Comparison of ENCODE assay signal across 8 cellular contexts in genomic region chr1:209784276-209785169, GRCh38. TPM values are rescaled to one million over a fixed set of nuclear protein-coding genes. Genes with fewer than 3 reads are reported as not detected.
DNase-seq lines count a peak whose midpoint lies in the region; ATAC-seq and TF ChIP-seq lines count a peak whose summit lies in the region.

Gene C1orf74 (minus strand): TSS chr1:209784559. CDS start chr1:209783634, 925 bp downstream.

- H3K14ac ChIP-seq in neuronal stem cell (ENCODE audit: low read length) = no peak within 1 kb of the TSS

- peak within 1 kb of the TSS; percentile 9 for H2AK5ac ChIP-seq in neuronal stem cell (ENCODE audit: low read depth, low read length)

- H3K79me1 ChIP-seq in neuronal stem cell (ENCODE audit: low read depth, low read length) = peaks cover 5% of the 10 kb centered on the region

- no peak within 1 kb of the TSS for H2BK12ac ChIP-seq in neuronal stem cell (ENCODE audit: low read length)

- 8 to 25% methylated on average over 4 to 15 of the region's 47 CpGs for WGBS in gastroesophageal sphincter (ENCODE audit: low coverage in 1 of 2), 2 donors
- WGBS in neuronal stem cell (ENCODE audit: extremely low coverage in 2 of 2, insufficient read length in 2 of 2, insufficient replicate concordance in 1 of 2), 2 donors = no CpG with 5 or more reads among the region's 47 CpGs

- TF ChIP-seq EP300 in gastroesophageal sphincter (IDR thresholded peaks at IDR 0.05) = no peak

- H3K9me3 Mint-ChIP-seq in HFFc6 = no peaks in the 10 kb centered on the region
- H3K9me3 Mint-ChIP-seq in activated naive CD4-positive, alpha-beta T cell treated with anti-CD3 and anti-CD28 coated beads, Interleukin-2, amount 10 ng/mL, durations not matched to agents 7 days and 5 days = no peaks in the 10 kb centered on the region

- peaks cover 15% of the 10 kb centered on the region for H3K4me1 Mint-ChIP-seq in HFFc6 (ENCODE audit: low read depth)
- peaks cover 44% of the 10 kb centered on the region for H3K4me1 Mint-ChIP-seq in activated naive CD4-positive, alpha-beta T cell treated with anti-CD3 and anti-CD28 coated beads, Interleukin-2, amount 10 ng/mL, durations not matched to agents 7 days and 5 days

- peak within 1 kb of the TSS; percentile 65 for H3K4me2 ChIP-seq in neuronal stem cell (ENCODE audit: insufficient read depth, low read length, poor library complexity, severe bottlenecking)

- H3K36me3 ChIP-seq in gastroesophageal sphincter (no peaks in the 10 kb centered on the region), neuronal stem cell (replicated peaks in 1 of 2; ENCODE audit: control insufficient read depth in 2 of 2, insufficient read depth in 2 of 2, low read length in 2 of 2) (peaks cover 3 to 7% of the 10 kb centered on the region in 2 donors), subcutaneous abdominal adipose tissue (ENCODE audit: control insufficient read depth in 5 of 5, insufficient read depth in 5 of 5, low read length in 5 of 5) (peaks cover 0 to 8% (median 0%) of the 10 kb centered on the region in 5 donors)

- peak within 1 kb of the TSS; percentile 71 to 86 (median 82) for H3K27ac ChIP-seq in gastroesophageal sphincter
- peak within 1 kb of the TSS; percentile 73 for H3K27ac ChIP-seq in neuronal stem cell (replicated peaks; ENCODE audit: low read length)
- H3K27ac ChIP-seq in subcutaneous abdominal adipose tissue (ENCODE audit: low read depth, low read length) = peak within 1 kb of the TSS; percentile 84

- H3K4me1 ChIP-seq in gastroesophageal sphincter (peaks cover 7 to 49% (median 12%) of the 10 kb centered on the region in 3 donors), neuronal stem cell (ENCODE audit: control insufficient read depth in 2 of 2, insufficient read depth in 1 of 2, low read depth in 1 of 2, low read length in 2 of 2) (peaks cover 4 to 6% of the 10 kb centered on the region in 2 donors), subcutaneous abdominal adipose tissue (ENCODE audit: control insufficient read depth in 5 of 5, insufficient read depth in 5 of 5, low read length in 5 of 5) (peaks cover 0 to 29% (median 19%) of the 10 kb centered on the region in 5 donors)

- no peak within 1 kb of the TSS for H2BK120ac ChIP-seq in neuronal stem cell (ENCODE audit: low read depth, low read length)

- H3K36me3 Mint-ChIP-seq in HFFc6 (ENCODE audit: low read depth) = peaks cover 5% of the 10 kb centered on the region; the same call in 1 of the 2 replicates
- peaks cover 26% of the 10 kb centered on the region for H3K36me3 Mint-ChIP-seq in activated naive CD4-positive, alpha-beta T cell treated with anti-CD3 and anti-CD28 coated beads, Interleukin-2, amount 10 ng/mL, durations not matched to agents 7 days and 5 days

- H2AFZ ChIP-seq in neuronal stem cell (ENCODE audit: low read length) = peak within 1 kb of the TSS; percentile 88

- peak within 1 kb of the TSS; percentile 97 for H3K23ac ChIP-seq in neuronal stem cell (ENCODE audit: low read depth, low read length, poor library complexity)

- peak; percentile 99 for ATAC-seq in gastroesophageal sphincter

- H3K4ac ChIP-seq in neuronal stem cell (ENCODE audit: low read length) = no peak within 1 kb of the TSS

- TF ChIP-seq CTCF in HFFc6 (IDR thresholded peaks at IDR 0.05) = no peak
- TF ChIP-seq CTCF in gastroesophageal sphincter (IDR thresholded peaks at IDR 0.05) = peak in 1 of 4 experiments; percentile 6

- TF ChIP-seq POLR2A in gastroesophageal sphincter (IDR thresholded peaks at IDR 0.05) = peak; percentile 67 to 79

- H4K91ac ChIP-seq in neuronal stem cell (ENCODE audit: low read depth, low read length, poor library complexity) = peak within 1 kb of the TSS; percentile 39

- in situ Hi-C loops in SK-MEL-5 (cut with HindIII; ENCODE audit: low pct_unique_long_range_greater_than_20kb, low sequenced_read_pairs) = no loop called here

- peaks cover 3% of the 10 kb centered on the region; the same call in 1 of the 2 replicates for H3K27me3 Mint-ChIP-seq in HFFc6 (ENCODE audit: insufficient read depth)
- peaks cover 13% of the 10 kb centered on the region for H3K27me3 Mint-ChIP-seq in activated naive CD4-positive, alpha-beta T cell treated with anti-CD3 and anti-CD28 coated beads, Interleukin-2, amount 10 ng/mL, durations not matched to agents 7 days and 5 days

- DNase-seq in GM04504 (ENCODE audit: low read depth) (peak; percentile 93), HFFc6 (peak; percentile 96), NAMALWA (ENCODE audit: low spot score) (peak; percentile 98), SK-MEL-5 (ENCODE audit: low read depth, low spot score) (peak; percentile 98), neuronal stem cell (ENCODE audit: low spot score) (peak; percentile 97)
- DNase-seq in activated naive CD4-positive, alpha-beta T cell treated with anti-CD3 and anti-CD28 coated beads, Interleukin-2, amount 10 ng/mL, durations not matched to agents 7 days and 5 days = peak; percentile 99

- H3K4me3 ChIP-seq in gastroesophageal sphincter (peak within 1 kb of the TSS; percentile 58 to 77), neuronal stem cell (ENCODE audit: low read length in 2 of 2) (peak within 1 kb of the TSS; percentile 69 to 89), subcutaneous abdominal adipose tissue (ENCODE audit: low read depth in 1 of 5, low read length in 5 of 5) (peak within 1 kb of the TSS; percentile 78 to 91 (median 86))

- no peak within 1 kb of the TSS for H2BK5ac ChIP-seq in neuronal stem cell (ENCODE audit: low read length)

- H3K27me3 ChIP-seq in gastroesophageal sphincter (no peaks in the 10 kb centered on the region), neuronal stem cell (ENCODE audit: control insufficient read depth in 3 of 3, insufficient read depth in 3 of 3, low read depth in 1 of 3, low read length in 3 of 3) (peaks cover 0 to 33% (median 18%) of the 10 kb centered on the region in 3 experiments), subcutaneous abdominal adipose tissue (ENCODE audit: control insufficient read depth in 5 of 5, insufficient read depth in 4 of 5, low read length in 5 of 5) (peaks cover 0 to 2% (median 0%) of the 10 kb centered on the region in 5 donors)

- H3K9me3 ChIP-seq in gastroesophageal sphincter = no peaks in the 10 kb centered on the region
- H3K9me3 ChIP-seq in neuronal stem cell (replicated peaks in 1 of 2; ENCODE audit: control insufficient read depth in 2 of 2, insufficient read depth in 1 of 2, low read depth in 1 of 2, low read length in 2 of 2) = peaks cover 0 to 7% of the 10 kb centered on the region in 2 donors
- H3K9me3 ChIP-seq in subcutaneous abdominal adipose tissue (ENCODE audit: control insufficient read depth in 5 of 5, low read length in 5 of 5) = no peaks in the 10 kb centered on the region

- peak within 1 kb of the TSS; percentile 95 for H3K27ac Mint-ChIP-seq in HFFc6
- H3K27ac Mint-ChIP-seq in activated naive CD4-positive, alpha-beta T cell treated with anti-CD3 and anti-CD28 coated beads, Interleukin-2, amount 10 ng/mL, durations not matched to agents 7 days and 5 days = peak within 1 kb of the TSS; percentile 95

- H3K4me3 Mint-ChIP-seq in HFFc6 = peak within 1 kb of the TSS; percentile 99
- H3K4me3 Mint-ChIP-seq in activated naive CD4-positive, alpha-beta T cell treated with anti-CD3 and anti-CD28 coated beads, Interleukin-2, amount 10 ng/mL, durations not matched to agents 7 days and 5 days = peak within 1 kb of the TSS; percentile 92

- peak within 1 kb of the TSS; percentile 44 for H3K9ac ChIP-seq in neuronal stem cell (ENCODE audit: low read depth, low read length, poor library complexity)
- H3K9ac ChIP-seq in subcutaneous abdominal adipose tissue (ENCODE audit: low read length in 5 of 5) = peak within 1 kb of the TSS; percentile 71 to 87 (median 83)

- CTCF ChIA-PET in activated naive CD4-positive, alpha-beta T cell treated with anti-CD3 and anti-CD28 coated beads, Interleukin-2, amount 10 ng/mL, durations not matched to agents 7 days and 5 days (lab: Charles Lee) = interaction anchor here (1.3 to 2.9 kb wide), 3 partner anchors 10 to 39 kb away, joined by 3 to 8 read pairs (median 5); no protein-coding TSS in a partner anchor

- no peak within 1 kb of the TSS for H4K8ac ChIP-seq in neuronal stem cell (ENCODE audit: low read depth, low read length)

- no peak within 1 kb of the TSS for H2BK15ac ChIP-seq in neuronal stem cell (ENCODE audit: low read length)

- H3K18ac ChIP-seq in neuronal stem cell (ENCODE audit: low read length) = peak within 1 kb of the TSS; percentile 65

RNA-seq across cellular contexts. Expression of gene C1orf74, which starts in this region (rescaled TPM):
- 1 to 10 TPM; 1.8 to 2.7 (median 2.4) TPM for total RNA-seq in HFFc6 (2021; fragmentation: NEBNext Ultra II Directional; extraction: Animal tissue kit (Norgen Biotek cat#: 25700))
- 3.4 and 4.8 TPM in 2 replicates for total RNA-seq in SK-MEL-5 (2014; rRNA removed; shearing (Covaris generic))
- polyA plus RNA-seq in SK-MEL-5 (2015; cell fraction: cytosol; rRNA removed) = 2.5 and 2.6 TPM in 2 replicates
- 3.7 and 4.1 TPM in 2 replicates for polyA plus RNA-seq in SK-MEL-5 (2015; cell fraction: nucleus; rRNA removed)
- total RNA-seq in gastroesophageal sphincter = 1 to 10 TPM in 1 of 4 donors, under 1 TPM in 3; 0.64 to 1.3 (median 0.87) TPM
- polyA plus RNA-seq in neuronal stem cell (2013, experiment 1 of 2) = 2.3 TPM
- 2.4 TPM for polyA plus RNA-seq in neuronal stem cell (2013, experiment 2 of 2)

Comparison
In these comparisons a context has a peak if more than half of its experiments do, and no peak if none do; other contexts are left out.
1. Peak in every context shown above with its lines: DNase-seq, ATAC-seq, H3K4me3 ChIP-seq and H3K27ac ChIP-seq.